ENCODE assay signal across 19 cellular contexts in genomic region chr1:224053456-224053855, GRCh38.
"Had no signal": no experiment of that assay in that cellular context is flagged by ENCODE, and none has a peak within 500 bp of the region (broad histone marks: within the 10 kb centered on the region; RNA-seq: fewer than 3 reads in every experiment).

No MANE protein-coding gene starts in this region.

- H3K9me3 ChIP-seq: heart left ventricle, neutrophil, right atrium auricular region, sigmoid colon, testis, tibial nerve, upper lobe of right lung, vagina had no signal

- H3K36me3 ChIP-seq: heart left ventricle, neutrophil, right atrium auricular region, sigmoid colon, tibial nerve, upper lobe of right lung, vagina had no signal

- ATAC-seq: effector memory CD8-positive, alpha-beta T cell; heart left ventricle; naive thymus-derived CD8-positive, alpha-beta T cell; stimulated activated naive B cell treated with anti-CD40 and anti-IgM and Interleukin-4, amounts not matched to agents 10 μg/mL and 1 μg/mL and 100 μg/mL, for 72 hours; stimulated activated naive CD8-positive, alpha-beta T cell treated with anti-CD3 and anti-CD28 coated beads, Interleukin-15, amount 100 ng/mL, for 72 hours; upper lobe of right lung had no signal

- H3K4me3 ChIP-seq: coronary artery, heart left ventricle, right atrium auricular region, sigmoid colon, skin epidermis, testis, tibial nerve, upper lobe of right lung, vagina had no signal

- DNase-seq: effector memory CD8-positive, alpha-beta T cell; foreskin melanocyte; heart left ventricle; hypothalamus; kidney glomerular epithelial cell; naive thymus-derived CD8-positive, alpha-beta T cell; sigmoid colon; stimulated activated CD4-positive, alpha-beta T cell treated with anti-CD3 and anti-CD28 coated beads, Interleukin-2, amount 100 ng/mL, for 24 hours; stimulated activated CD4-positive, alpha-beta T cell treated with anti-CD3 and anti-CD28 coated beads, Interleukin-4, amount 100 ng/mL, for 4 hours; stimulated activated naive B cell treated with anti-CD40 and anti-IgM and Interleukin-4, amounts not matched to agents 10 μg/mL and 1 μg/mL and 100 μg/mL, for 72 hours; stimulated activated naive CD8-positive, alpha-beta T cell treated with anti-CD3 and anti-CD28 coated beads, Interleukin-15, amount 100 ng/mL, for 72 hours; testis; upper lobe of right lung had no signal

- H3K27me3 ChIP-seq: heart left ventricle, neutrophil, right atrium auricular region, sigmoid colon, testis, tibial nerve, upper lobe of right lung, vagina had no signal

- H3K4me1 ChIP-seq: right atrium auricular region, testis, upper lobe of right lung, vagina had no signal

- H3K27ac ChIP-seq: coronary artery, heart left ventricle, neutrophil, right atrium auricular region, sigmoid colon, skin epidermis, testis, tibial nerve, upper lobe of right lung, vagina had no signal
